8 cellular contexts compared by ENCODE assay signal in the genomic region with DNA sequence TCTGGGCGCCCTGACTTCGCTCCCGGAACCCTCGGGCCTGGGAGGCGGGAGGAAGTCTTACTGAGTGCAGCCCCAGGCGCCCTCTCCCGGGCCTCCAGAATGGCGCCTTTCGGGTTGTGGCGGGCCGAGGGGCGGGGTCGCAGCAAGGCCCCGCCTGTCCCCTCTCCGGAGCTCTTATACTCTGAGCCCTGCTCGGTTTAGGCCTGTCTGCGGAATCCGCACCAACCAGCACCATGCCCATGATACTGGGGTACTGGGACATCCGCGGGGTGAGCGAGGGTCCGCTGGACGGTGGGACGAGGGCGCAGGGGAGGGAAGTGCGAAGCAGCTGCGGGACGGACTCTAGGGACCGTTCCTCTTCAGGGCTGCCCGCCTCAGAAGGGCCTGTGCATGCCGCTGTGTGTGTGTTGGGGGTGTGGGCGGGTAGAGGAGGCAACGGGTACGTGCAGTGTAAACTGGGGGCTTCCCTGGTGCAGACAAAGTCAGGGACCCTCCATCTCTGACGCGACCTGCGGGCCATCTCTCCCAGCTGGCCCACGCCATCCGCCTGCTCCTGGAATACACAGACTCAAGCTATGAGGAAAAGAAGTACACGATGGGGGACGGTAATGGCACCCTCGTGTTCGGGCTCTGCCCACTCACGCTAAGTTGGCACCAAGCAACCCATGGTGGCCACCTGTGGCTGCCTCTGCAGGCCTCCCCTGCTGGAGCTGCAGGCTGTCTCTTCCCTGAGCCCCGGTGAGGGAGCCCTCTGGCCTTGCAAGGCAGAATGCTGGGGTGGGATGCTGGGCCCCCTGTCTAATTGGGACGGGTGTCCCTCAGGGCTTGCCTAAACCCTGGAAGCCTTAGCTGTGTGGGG. TPM values are rescaled to one million over a fixed set of nuclear protein-coding genes. Genes with fewer than 3 reads are reported as not detected.
DNase-seq lines count a peak whose midpoint lies in the region; ATAC-seq lines count a peak whose summit lies in the region.

GSTM1 (plus strand) TSS at position 177 of the 859 bp plus-strand sequence; CDS start at position 234, 57 bp downstream.

- no peak within 1 kb of the TSS for H3K27ac Mint-ChIP-seq in activated naive CD4-positive, alpha-beta T cell treated with anti-CD3 and anti-CD28 coated beads, Interleukin-2, amount 10 ng/mL, durations not matched to agents 7 days and 5 days

- intact Hi-C loops in aorta (cut with DNase I), result loop anchor here in 1 of 2 donors (2.0 to 5.0 kb wide), 2 partner anchors 47 to 141 kb away; partner anchors contain the start of gene GNAI3

- H3K27ac ChIP-seq in aorta (ENCODE audit: low read depth in 1 of 2, low read length in 2 of 2), result peak within 1 kb of the TSS in 1 of 2 donors; percentile 66

- ATAC-seq in HG03045 (IDR thresholded peaks at IDR 0.05; ENCODE audit: unreplicated experiment), result peak; percentile 98
- no peak for ATAC-seq in aorta (ENCODE audit: low FRiP score)

- no peaks in the 10 kb centered on the region for H3K27me3 Mint-ChIP-seq in activated naive CD4-positive, alpha-beta T cell treated with anti-CD3 and anti-CD28 coated beads, Interleukin-2, amount 10 ng/mL, durations not matched to agents 7 days and 5 days

- no peak within 1 kb of the TSS for H3K4me3 Mint-ChIP-seq in activated naive CD4-positive, alpha-beta T cell treated with anti-CD3 and anti-CD28 coated beads, Interleukin-2, amount 10 ng/mL, durations not matched to agents 7 days and 5 days

- no peaks in the 10 kb centered on the region for H3K36me3 ChIP-seq in aorta (ENCODE audit: control insufficient read depth in 1 of 2, insufficient read depth in 2 of 2, low read length in 1 of 2)

- CTCF ChIA-PET in activated naive CD4-positive, alpha-beta T cell treated with anti-CD3 and anti-CD28 coated beads, Interleukin-2, amount 10 ng/mL, durations not matched to agents 7 days and 5 days (lab: Charles Lee), result no interaction called here

- no peaks in the 10 kb centered on the region for H3K4me1 ChIP-seq in aorta (ENCODE audit: control insufficient read depth in 1 of 2, insufficient read depth in 2 of 2, low read length in 2 of 2)

- no peaks in the 10 kb centered on the region for H3K9me3 ChIP-seq in aorta (ENCODE audit: control insufficient read depth, low read length)

- no peaks in the 10 kb centered on the region for H3K4me1 Mint-ChIP-seq in activated naive CD4-positive, alpha-beta T cell treated with anti-CD3 and anti-CD28 coated beads, Interleukin-2, amount 10 ng/mL, durations not matched to agents 7 days and 5 days

- DNase-seq in activated naive CD4-positive, alpha-beta T cell (lab: John Stamatoyannopoulos, UW), result peak; percentile 20 to 84 (median 56)
- no peak for DNase-seq in activated naive CD4-positive, alpha-beta T cell treated with anti-CD3 and anti-CD28 coated beads, Interleukin-2, amount 10 ng/mL, durations not matched to agents 7 days and 5 days
- peak; percentile 75 to 79 for DNase-seq in activated CD4-positive, alpha-beta T cell treated with anti-CD3 and anti-CD28 coated beads, Interleukin-2, amount 50 U/mL, for 48 hours
- DNase-seq in islet precursor cell (peak; percentile 71), aorta (peak in 1 of 2 donors; percentile 93), NCI-H146 treated with DMSO at 0.1 percent for 48 hours (lab: John Stamatoyannopoulos, UW; ENCODE audit: unreplicated experiment) (no peak), NCI-H187 (lab: John Stamatoyannopoulos, UW) (no peak)

- H3K27me3 ChIP-seq in aorta (ENCODE audit: control insufficient read depth in 1 of 2, insufficient read depth in 2 of 2, low read length in 1 of 2), result no peaks in the 10 kb centered on the region

- no peaks in the 10 kb centered on the region for H3K36me3 Mint-ChIP-seq in activated naive CD4-positive, alpha-beta T cell treated with anti-CD3 and anti-CD28 coated beads, Interleukin-2, amount 10 ng/mL, durations not matched to agents 7 days and 5 days

- 1 to 2% methylated on average over 19 to 46 of the region's 46 CpGs for WGBS in aorta, 2 donors

- no peaks in the 10 kb centered on the region for H3K9me3 Mint-ChIP-seq in activated naive CD4-positive, alpha-beta T cell treated with anti-CD3 and anti-CD28 coated beads, Interleukin-2, amount 10 ng/mL, durations not matched to agents 7 days and 5 days

- peak within 1 kb of the TSS in 1 of 2 donors; percentile 37 for H3K4me3 ChIP-seq in aorta (ENCODE audit: low read length in 2 of 2)

RNA-seq across cellular contexts. Expression of gene GSTM1, which starts in this region (rescaled TPM):
- total RNA-seq in aorta, result 10 to 100 TPM in 1 of 2 donors, not detected in 1; 63.8 TPM
- 10 to 100 TPM; 42.4 to 54.4 TPM for polyA plus RNA-seq in aorta

Comparison
In these comparisons a context has a peak if more than half of its experiments do, and no peak if none do; other contexts are left out.
1. DNase-seq: peak in activated naive CD4-positive, alpha-beta T cell (4 of 4), activated CD4-positive, alpha-beta T cell treated with anti-CD3 and anti-CD28 coated beads, Interleukin-2, amount 50 U/mL, for 48 hours (2 of 2) and islet precursor cell (single experiment); none in activated naive CD4-positive, alpha-beta T cell treated with anti-CD3 and anti-CD28 coated beads, Interleukin-2, amount 10 ng/mL, durations not matched to agents 7 days and 5 days (single experiment), NCI-H146 treated with DMSO at 0.1 percent for 48 hours (single experiment) and NCI-H187 (0 of 2).